In the genomic region with DNA sequence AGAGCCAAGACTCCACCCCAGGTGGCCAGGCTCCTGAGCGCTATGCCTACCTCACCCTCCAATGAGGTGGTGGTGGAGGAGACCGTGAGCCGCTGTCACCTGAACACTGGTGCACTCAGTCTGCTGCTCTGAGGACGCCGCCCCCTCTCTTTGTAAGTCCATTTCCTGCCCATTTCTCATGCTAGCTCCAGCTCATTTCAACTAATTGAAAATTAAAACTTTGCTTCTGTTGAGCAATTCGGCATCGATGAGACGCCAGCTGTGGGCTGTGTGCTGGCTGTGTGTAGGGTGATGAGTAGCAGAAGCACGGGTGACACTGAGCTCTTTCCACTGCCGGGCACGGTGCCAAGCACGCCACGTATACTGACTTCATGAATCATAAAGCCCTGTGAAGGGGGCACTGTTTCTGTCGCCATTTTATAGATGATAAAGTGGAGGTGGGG, we compare ENCODE assay signal across 8 cellular contexts. TPM values are rescaled to one million over a fixed set of nuclear protein-coding genes. Genes with fewer than 3 reads are reported as not detected.
DNase-seq lines count a peak whose midpoint lies in the region; ATAC-seq and TF ChIP-seq lines count a peak whose summit lies in the region.

No MANE protein-coding gene starts in this region.

- H3K9me3 Mint-ChIP-seq in T-helper 2 cell treated with Interferon-gamma antibody and Interleukin-4, amounts not matched to agents 5 μg/mL and 100 μg/mL, for 36 hours, result no peaks in the 10 kb centered on the region

- H3K27ac ChIP-seq in HL-60 (replicated peaks), result peak overlapping the region; percentile 81; the same call in 1 of the 2 replicates
- peak overlapping the region; percentile 34 for H3K27ac ChIP-seq in angular gyrus (ENCODE audit: low read depth, low read length)

- DNase-seq in HL-60 (ENCODE audit: low read depth in 1 of 2, low spot score in 1 of 2) (peak; percentile 74 to 76), lower leg skin (ENCODE audit: low spot score in 2 of 2) (peak; percentile 49 to 97), NCI-H187 treated with DMSO at 0.1 percent for 48 hours (lab: John Stamatoyannopoulos, UW) (no peak)
- DNase-seq in T-helper 2 cell treated with Interferon-gamma antibody and Interleukin-4, amounts not matched to agents 5 μg/mL and 100 μg/mL, for 36 hours (ENCODE audit: low spot score), result peak; percentile 79
- peak; percentile 74 to 92 for DNase-seq in stimulated activated CD8-positive, alpha-beta memory T cell treated with anti-CD3 and anti-CD28 coated beads, Interleukin-15, amount 100 ng/mL, for 48 hours (ENCODE audit: low read depth in 2 of 2)

- peaks cover 44% of the 10 kb centered on the region for H3K36me3 Mint-ChIP-seq in T-helper 2 cell treated with Interferon-gamma antibody and Interleukin-4, amounts not matched to agents 5 μg/mL and 100 μg/mL, for 36 hours (ENCODE audit: low read depth)

- TF ChIP-seq CTCF in HL-60 (IDR thresholded peaks at IDR 0.05; ENCODE audit: insufficient read depth, low read length) (no peak), lower leg skin (IDR thresholded peaks at IDR 0.05) (no peak)

- intact Hi-C loops in lower leg skin (cut with DNase I; ENCODE audit: low total_unique reads), result no loop called here

- no peak for ATAC-seq in GM21737 (IDR thresholded peaks at IDR 0.05; ENCODE audit: unreplicated experiment)
- no peak for ATAC-seq in GM19463 (IDR thresholded peaks at IDR 0.05; ENCODE audit: unreplicated experiment)

- H3K4me3 ChIP-seq in HL-60 (replicated peaks; ENCODE audit: insufficient read depth, low read length) (no peak overlapping the region), lower leg skin (ENCODE audit: low read depth, poor library complexity, severe bottlenecking) (no peak overlapping the region)

- WGBS in lower leg skin, 2 donors, result 32 to 35% methylated on average over 14 of the region's 14 CpGs

- TF ChIP-seq POLR2A in lower leg skin (IDR thresholded peaks at IDR 0.05), result no peak

- peaks cover 66% of the 10 kb centered on the region for H3K4me1 Mint-ChIP-seq in T-helper 2 cell treated with Interferon-gamma antibody and Interleukin-4, amounts not matched to agents 5 μg/mL and 100 μg/mL, for 36 hours (ENCODE audit: low read depth)

- peak overlapping the region; percentile 74 for H3K4me3 Mint-ChIP-seq in T-helper 2 cell treated with Interferon-gamma antibody and Interleukin-4, amounts not matched to agents 5 μg/mL and 100 μg/mL, for 36 hours

- H3K27me3 ChIP-seq in HL-60 (ENCODE audit: insufficient read depth, poor library complexity, severe bottlenecking), result no peaks in the 10 kb centered on the region

- no peaks in the 10 kb centered on the region for H3K27me3 Mint-ChIP-seq in T-helper 2 cell treated with Interferon-gamma antibody and Interleukin-4, amounts not matched to agents 5 μg/mL and 100 μg/mL, for 36 hours (ENCODE audit: low read depth)

- peak overlapping the region; percentile 85 for H3K27ac Mint-ChIP-seq in T-helper 2 cell treated with Interferon-gamma antibody and Interleukin-4, amounts not matched to agents 5 μg/mL and 100 μg/mL, for 36 hours

RNA-seq across cellular contexts. Expression of a gene that starts 11.2 kb away (rescaled TPM):
- total RNA-seq in lower leg skin, result 10 to 100 TPM in 3 of 4 donors, 1 to 10 TPM in 1; 8.5 to 33.1 (median 16.3) TPM

RNA-seq across cellular contexts. Expression of a gene that starts 51.8 kb away (rescaled TPM):
- 100 to 1,000 TPM in 3 of 4 donors, 10 to 100 TPM in 1; 96.5 to 200 (median 116) TPM for total RNA-seq in lower leg skin
